ENCODE assay signal across 8 cellular contexts in the genomic region with DNA sequence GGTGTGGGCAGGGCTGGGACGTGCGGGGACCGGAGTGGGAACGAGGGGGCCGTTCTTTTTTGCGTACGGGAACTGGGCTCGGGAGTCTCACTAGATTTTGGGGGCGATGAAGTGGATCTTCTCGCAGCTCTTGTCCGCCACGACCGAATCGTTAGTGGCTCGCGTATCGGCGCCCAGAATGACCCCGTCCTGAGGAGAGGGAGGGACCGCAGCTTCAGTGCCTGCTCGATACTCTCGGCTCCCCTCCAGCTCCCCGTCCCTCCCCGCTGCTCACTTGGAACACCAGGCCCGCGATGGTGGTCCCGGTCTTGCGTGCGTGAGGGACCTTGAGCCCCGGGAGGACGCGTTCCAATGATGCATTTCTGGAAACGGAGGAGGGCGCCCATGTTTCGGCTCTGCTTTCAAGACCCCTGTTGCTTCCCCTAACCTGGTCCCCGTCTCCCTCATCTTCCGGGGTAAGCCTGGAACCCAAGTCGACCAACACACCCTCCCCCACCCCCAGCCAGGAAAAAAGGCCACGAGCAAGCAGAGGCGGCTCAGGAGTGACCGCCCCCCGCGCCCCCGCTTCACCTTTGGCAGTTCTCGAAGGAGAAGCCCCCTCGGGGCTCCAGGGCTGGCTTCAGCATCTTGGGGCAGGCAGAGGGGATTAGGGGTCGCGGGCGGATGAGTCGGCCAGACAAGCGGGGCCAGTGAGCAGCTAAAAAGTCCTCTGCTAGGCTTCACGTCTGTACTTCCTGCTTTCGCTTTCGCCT. TPM values are rescaled to one million over a fixed set of nuclear protein-coding genes. Genes with fewer than 3 reads are reported as not detected.
DNase-seq lines count a peak whose midpoint lies in the region; ATAC-seq and FAIRE-seq lines count a peak whose summit lies in the region.

A gene (minus strand): TSS at position 727 of the 752 bp plus-strand sequence. CDS start 101 bp downstream, at position 626.

- peak; percentile 24 to 38 for ATAC-seq in left cardiac atrium
- no peak for ATAC-seq in HG02981 (IDR thresholded peaks at IDR 0.05; ENCODE audit: unreplicated experiment)

- intact Hi-C loops in left cardiac atrium (cut with DNase I) (no loop called here), posterior vena cava (cut with DNase I) (no loop called here)

- DNase-seq in EL (peak; percentile 48), H4 (ENCODE audit: low spot score) (peak; percentile 65), RCC 7860 (ENCODE audit: low spot score) (peak; percentile 66), amniotic epithelial cell (ENCODE audit: low read depth) (peak; percentile 62), left cardiac atrium (peak; percentile 70), posterior vena cava (ENCODE audit: low spot score) (no peak), SK-N-DZ (ENCODE audit: low spot score) (no peak)

- no peak for FAIRE-seq in RCC 7860 (lab: Jason Lieb, UNC)

RNA-seq across cellular contexts. Expression of the gene that starts here (rescaled TPM):
- 48.7 and 65.7 TPM in 2 replicates for total RNA-seq in H4 (2014; rRNA removed; shearing (Covaris generic))
- total RNA-seq in left cardiac atrium = 10 to 100 TPM; 54.9 to 64.5 TPM
- 10 to 100 TPM; 30.4 to 31.8 TPM for total RNA-seq in posterior vena cava
- polyA plus RNA-seq in SK-N-DZ (2014; cell fraction: cytosol; rRNA removed) = 21.6 and 38.5 TPM in 2 replicates
- 35.0 and 44.6 TPM in 2 replicates for polyA plus RNA-seq in SK-N-DZ (2014; cell fraction: nucleus; rRNA removed)

Comparison
In these comparisons a context has a peak if more than half of its experiments do, and no peak if none do; other contexts are left out.
1. DNase-seq: peak in EL (single experiment), H4 (single experiment), RCC 7860 (single experiment), amniotic epithelial cell (single experiment) and left cardiac atrium (single experiment); none in posterior vena cava (single experiment) and SK-N-DZ (single experiment).